Comparison of ENCODE assay signal across 13 cellular contexts in the genomic region with DNA sequence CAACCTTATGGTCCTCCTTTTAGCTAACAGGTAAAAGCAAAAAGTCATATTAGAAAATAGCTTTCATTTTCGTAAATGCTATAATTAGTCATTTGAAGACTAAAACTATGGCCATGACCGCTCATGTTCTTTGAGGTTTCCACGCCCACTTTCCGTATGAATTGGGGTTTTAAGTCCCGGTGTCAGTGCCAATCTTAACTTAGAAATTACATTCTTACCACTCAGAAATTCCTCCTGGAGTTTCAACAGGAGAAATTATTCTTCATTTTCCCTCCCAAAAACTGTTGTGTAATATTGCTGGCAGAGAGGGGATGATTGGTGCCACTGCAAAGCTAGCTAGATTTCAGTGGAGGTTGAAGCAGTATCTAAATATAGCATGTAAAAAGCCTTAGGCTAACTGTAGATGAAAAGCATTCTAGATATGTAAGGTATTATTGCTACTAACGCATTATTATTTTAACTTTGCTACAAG.
A peak's percentile ranks its signal among the peaks of the same experiment; 100 is the strongest.
DNase-seq lines count a peak whose midpoint lies in the region; ATAC-seq and TF ChIP-seq lines count a peak whose summit lies in the region.
"Had no signal": no experiment of that assay in that cellular context is flagged by ENCODE, and none has a peak within 500 bp of the region (broad histone marks: within the 10 kb centered on the region; RNA-seq: fewer than 3 reads in every experiment).

No MANE protein-coding gene starts in this region.

- no peak overlapping the region for H3K27ac ChIP-seq in spleen
- H3K27ac ChIP-seq: coronary artery, GM23248, heart right ventricle had no signal

- H3K4me1 ChIP-seq in spleen: no peaks in the 10 kb centered on the region
- H3K4me1 ChIP-seq: heart right ventricle had no signal

- peaks cover 0 to 3% (median 0%) of the 10 kb centered on the region in 7 donors for H3K27me3 ChIP-seq in spleen (replicated peaks in 1 of 7)
- H3K27me3 ChIP-seq: heart right ventricle had no signal

- no peaks in the 10 kb centered on the region for H3K36me3 ChIP-seq in spleen
- H3K36me3 ChIP-seq: heart right ventricle had no signal

- DNase-seq in omental fat pad (ENCODE audit: low spot score): no peak
- no peak for DNase-seq in H4 (ENCODE audit: low spot score)
- DNase-seq in spleen: no peak
- DNase-seq in CD1c-positive myeloid dendritic cell (ENCODE audit: extremely low spot score): no peak
- DNase-seq: activated T-cell treated with anti-CD3 and anti-CD28 coated beads, Interleukin-2, amount 50 U/mL, for 48 hours; Calu3; GM23248; heart right ventricle; NK-92 treated with Interleukin-12 subunit alpha and Interleukin-12 subunit beta, amount 100 ng/mL, for 24 hours had no signal

- 65 to 84% (median 74%) methylated on average over 6 of the region's 6 CpGs for WGBS in spleen, 5 donors

- no peaks in the 10 kb centered on the region for H3K9me3 ChIP-seq in spleen

- TF ChIP-seq POLR2A in spleen (IDR thresholded peaks at IDR 0.05): no peak

- intact Hi-C loops in spleen (cut with DNase I; ENCODE audit: low total_unique reads): no loop called here

- ATAC-seq in GM19023 (IDR thresholded peaks at IDR 0.05; ENCODE audit: unreplicated experiment) (peak; percentile 94), GM21723 (IDR thresholded peaks at IDR 0.05; ENCODE audit: unreplicated experiment) (peak; percentile 97), HG03175 (IDR thresholded peaks at IDR 0.05; ENCODE audit: unreplicated experiment) (peak; percentile 99), omental fat pad (ENCODE audit: low FRiP score) (peak; percentile 90)
- ATAC-seq: heart right ventricle had no signal

- H3K4me3 ChIP-seq in spleen: no peak overlapping the region
- H3K4me3 ChIP-seq: coronary artery, GM23248, heart right ventricle had no signal

- no peak for TF ChIP-seq CTCF in omental fat pad (IDR thresholded peaks at IDR 0.05)
- no peak for TF ChIP-seq CTCF in spleen (IDR thresholded peaks at IDR 0.05 in 8 of 11, conservative IDR thresholded peaks at IDR 0.05 in 3 of 11)
